10 cellular contexts compared by ENCODE assay signal in genomic region chr19:39507715-39508364, GRCh38. TPM values are rescaled to one million over a fixed set of nuclear protein-coding genes. Genes with fewer than 3 reads are reported as not detected.
A peak's percentile ranks its signal among the peaks of the same experiment; 100 is the strongest.
DNase-seq lines count a peak whose midpoint lies in the region; ATAC-seq and TF ChIP-seq lines count a peak whose summit lies in the region.
"Had no signal": no experiment of that assay in that cellular context is flagged by ENCODE, and none has a peak within 500 bp of the region (broad histone marks: within the 10 kb centered on the region; RNA-seq: fewer than 3 reads in every experiment).

No MANE protein-coding gene starts in this region.

- H3K27ac Mint-ChIP-seq in T-helper 17 cell = no peak overlapping the region
- H3K27ac Mint-ChIP-seq in stimulated activated effector memory CD8-positive, alpha-beta T cell treated with anti-CD3 and anti-CD28 coated beads, Interleukin-12 subunit alpha, Interleukin-12 subunit beta, amount 100 ng/mL, for 72 hours = no peak overlapping the region

- H3K9me3 Mint-ChIP-seq in activated T-cell treated with anti-CD3 and anti-CD28 coated beads, Interleukin-2, amount 50 U/mL, for 4 hours = no peaks in the 10 kb centered on the region
- no peaks in the 10 kb centered on the region for H3K9me3 Mint-ChIP-seq in stimulated activated effector memory CD8-positive, alpha-beta T cell treated with anti-CD3 and anti-CD28 coated beads, Interleukin-12 subunit alpha, Interleukin-12 subunit beta, amount 100 ng/mL, for 72 hours

- no peak for ATAC-seq in activated T-cell treated with anti-CD3 and anti-CD28 coated beads, Interleukin-2, amount 50 U/mL, for 4 hours
- ATAC-seq in T-helper 17 cell = no peak
- no peak for ATAC-seq in stimulated activated effector memory CD8-positive, alpha-beta T cell treated with anti-CD3 and anti-CD28 coated beads, Interleukin-12 subunit alpha, Interleukin-12 subunit beta, amount 100 ng/mL, for 72 hours
- no peak for ATAC-seq in esophagus mucosa
- ATAC-seq in GM21360 (IDR thresholded peaks at IDR 0.05; ENCODE audit: unreplicated experiment) = no peak

- H3K27me3 Mint-ChIP-seq in activated T-cell treated with anti-CD3 and anti-CD28 coated beads, Interleukin-2, amount 50 U/mL, for 4 hours (ENCODE audit: low read depth) = peaks cover 61% of the 10 kb centered on the region
- peaks cover 60% of the 10 kb centered on the region for H3K27me3 Mint-ChIP-seq in T-helper 17 cell

- TF ChIP-seq CTCF in fibroblast of villous mesenchyme (IDR thresholded peaks at IDR 0.05; ENCODE audit: insufficient read depth, low read depth, low read length) = no peak

- peaks cover 18% of the 10 kb centered on the region for H3K4me1 Mint-ChIP-seq in activated T-cell treated with anti-CD3 and anti-CD28 coated beads, Interleukin-2, amount 50 U/mL, for 4 hours (ENCODE audit: low read depth)
- peaks cover 28% of the 10 kb centered on the region for H3K4me1 Mint-ChIP-seq in T-helper 17 cell
- H3K4me1 Mint-ChIP-seq in stimulated activated effector memory CD8-positive, alpha-beta T cell treated with anti-CD3 and anti-CD28 coated beads, Interleukin-12 subunit alpha, Interleukin-12 subunit beta, amount 100 ng/mL, for 72 hours = peaks cover 39% of the 10 kb centered on the region

- H3K4me3 Mint-ChIP-seq in activated T-cell treated with anti-CD3 and anti-CD28 coated beads, Interleukin-2, amount 50 U/mL, for 4 hours = peak overlapping the region; percentile 68
- H3K4me3 Mint-ChIP-seq in T-helper 17 cell = peak overlapping the region; percentile 85
- peak overlapping the region; percentile 73 for H3K4me3 Mint-ChIP-seq in stimulated activated effector memory CD8-positive, alpha-beta T cell treated with anti-CD3 and anti-CD28 coated beads, Interleukin-12 subunit alpha, Interleukin-12 subunit beta, amount 100 ng/mL, for 72 hours

- H3K9me3 ChIP-seq in T-helper 17 cell (ENCODE audit: control insufficient read depth, low read length, poor library complexity, severe bottlenecking) = no peaks in the 10 kb centered on the region

- peak overlapping the region; percentile 58 for H3K4me3 ChIP-seq in fibroblast of villous mesenchyme (ENCODE audit: low read depth, low read length)

- no peaks in the 10 kb centered on the region for H3K36me3 Mint-ChIP-seq in activated T-cell treated with anti-CD3 and anti-CD28 coated beads, Interleukin-2, amount 50 U/mL, for 4 hours (ENCODE audit: insufficient read depth)
- H3K36me3 Mint-ChIP-seq in T-helper 17 cell (ENCODE audit: low read depth) = peaks cover 7% of the 10 kb centered on the region
- peaks cover 7% of the 10 kb centered on the region for H3K36me3 Mint-ChIP-seq in stimulated activated effector memory CD8-positive, alpha-beta T cell treated with anti-CD3 and anti-CD28 coated beads, Interleukin-12 subunit alpha, Interleukin-12 subunit beta, amount 100 ng/mL, for 72 hours

- no peak for DNase-seq in activated T-cell treated with anti-CD3 and anti-CD28 coated beads, Interleukin-2, amount 50 U/mL, for 4 hours
- no peak for DNase-seq in activated T-cell treated with anti-CD3 and anti-CD28 coated beads, Interleukin-2, amount 50 U/mL, for 1 hour
- no peak for DNase-seq in T-helper 17 cell
- no peak for DNase-seq in fibroblast of villous mesenchyme (ENCODE audit: low read depth)
- DNase-seq in stimulated activated effector memory CD8-positive, alpha-beta T cell treated with anti-CD3 and anti-CD28 coated beads, Interleukin-12 subunit alpha, Interleukin-12 subunit beta, amount 100 ng/mL, for 72 hours (ENCODE audit: low spot score in 2 of 2) = no peak
- no peak for DNase-seq in NCI-H1092 (lab: John Stamatoyannopoulos, UW)
- DNase-seq: DND-41, NCI-H187 treated with DMSO at 0.1 percent for 48 hours had no signal

RNA-seq across cellular contexts. Expression of gene SELENOV, which starts 7.1 kb away (rescaled TPM):
- not detected for total RNA-seq in activated T-cell treated with anti-CD3 and anti-CD28 coated beads, Interleukin-2, amount 50 U/mL, for 4 hours
- not detected for total RNA-seq in T-helper 17 cell
- not detected in 2 replicates for total RNA-seq in fibroblast of villous mesenchyme
- not detected for total RNA-seq in esophagus mucosa

RNA-seq across cellular contexts. Expression of gene DLL3, which starts 9.1 kb away (rescaled TPM):
- 1 to 10 TPM; 1.7 to 3.3 (median 1.7) TPM for total RNA-seq in activated T-cell treated with anti-CD3 and anti-CD28 coated beads, Interleukin-2, amount 50 U/mL, for 4 hours
- not detected for total RNA-seq in T-helper 17 cell
- under 0.01 and 0.43 TPM in 2 replicates for total RNA-seq in fibroblast of villous mesenchyme
- not detected for total RNA-seq in esophagus mucosa

RNA-seq across cellular contexts. Expression of gene EID2B, which starts 24.8 kb away (rescaled TPM):
- 1 to 10 TPM; 2.2 to 2.6 (median 2.4) TPM for total RNA-seq in activated T-cell treated with anti-CD3 and anti-CD28 coated beads, Interleukin-2, amount 50 U/mL, for 4 hours
- total RNA-seq in T-helper 17 cell (1 to 10 TPM; 3.9 to 4.9 TPM), fibroblast of villous mesenchyme (4.3 and 4.5 TPM in 2 replicates), esophagus mucosa (0.20 TPM)

RNA-seq across cellular contexts. Expression of gene TIMM50, which starts 27.2 kb away (rescaled TPM):
- total RNA-seq in activated T-cell treated with anti-CD3 and anti-CD28 coated beads, Interleukin-2, amount 50 U/mL, for 4 hours = 100 to 1,000 TPM; 192 to 211 (median 195) TPM
- 10 to 100 TPM; 44.9 to 53.0 TPM for total RNA-seq in T-helper 17 cell
- total RNA-seq in fibroblast of villous mesenchyme = 48.8 and 49.6 TPM in 2 replicates
- 55.6 TPM for total RNA-seq in esophagus mucosa

RNA-seq across cellular contexts. Expression of gene EID2, which starts 32.1 kb away (rescaled TPM):
- 10 to 100 TPM; 14.9 to 16.5 (median 16.1) TPM for total RNA-seq in activated T-cell treated with anti-CD3 and anti-CD28 coated beads, Interleukin-2, amount 50 U/mL, for 4 hours
- total RNA-seq in T-helper 17 cell (10 to 100 TPM; 14.4 to 15.1 TPM), fibroblast of villous mesenchyme (8.4 and 10.8 TPM in 2 replicates), esophagus mucosa (6.7 TPM)
